1 cellular context compared by ENCODE assay signal in the genomic region with DNA sequence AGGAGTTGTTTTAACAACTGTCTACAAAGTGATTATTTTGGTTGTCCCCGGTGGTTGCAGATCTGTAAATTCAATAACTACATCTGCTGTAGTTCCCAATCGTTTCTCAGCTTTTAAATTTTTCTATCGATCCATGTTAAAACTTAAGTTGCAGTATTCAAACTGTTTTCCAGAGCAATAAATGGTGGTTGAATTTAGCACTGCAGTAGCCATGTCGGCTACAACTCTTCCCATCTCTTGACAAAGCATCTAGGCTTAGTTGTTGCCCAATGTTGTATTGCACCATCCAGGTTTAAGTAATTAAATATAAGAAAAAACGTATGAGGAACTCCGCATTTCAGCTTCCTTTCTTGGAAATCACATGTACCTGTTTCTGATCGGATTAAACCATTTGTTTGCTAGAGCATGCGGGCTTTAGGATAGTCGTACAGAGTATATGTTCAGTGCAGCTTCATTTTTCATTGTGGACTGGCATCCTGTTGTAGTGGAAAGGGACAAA.
TF ChIP-seq lines count a peak whose summit lies in the region.

No MANE protein-coding gene starts in this region.

TF ChIP-seq in K562, 482 proteins besides CTCF, POLR2A, EP300 and RAD21 (continued from another document):
- TF ChIP-seq ZNF12 (CRISPR knock-in tag; IDR thresholded peaks at IDR 0.05) (no peak), ARNT (IDR thresholded peaks at IDR 0.05) (0 out of 4 replicates have a peak, but pooled peaks of 1 of the 2 experiments have one; percentile 62)
- TF ChIP-seq, protein P1, sequence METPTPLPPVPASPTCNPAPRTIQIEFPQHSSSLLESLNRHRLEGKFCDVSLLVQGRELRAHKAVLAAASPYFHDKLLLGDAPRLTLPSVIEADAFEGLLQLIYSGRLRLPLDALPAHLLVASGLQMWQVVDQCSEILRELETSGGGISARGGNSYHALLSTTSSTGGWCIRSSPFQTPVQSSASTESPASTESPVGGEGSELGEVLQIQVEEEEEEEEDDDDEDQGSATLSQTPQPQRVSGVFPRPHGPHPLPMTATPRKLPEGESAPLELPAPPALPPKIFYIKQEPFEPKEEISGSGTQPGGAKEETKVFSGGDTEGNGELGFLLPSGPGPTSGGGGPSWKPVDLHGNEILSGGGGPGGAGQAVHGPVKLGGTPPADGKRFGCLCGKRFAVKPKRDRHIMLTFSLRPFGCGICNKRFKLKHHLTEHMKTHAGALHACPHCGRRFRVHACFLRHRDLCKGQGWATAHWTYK (CRISPR knock-in tag; IDR thresholded peaks at IDR 0.05): no peak
